In the genomic region with DNA sequence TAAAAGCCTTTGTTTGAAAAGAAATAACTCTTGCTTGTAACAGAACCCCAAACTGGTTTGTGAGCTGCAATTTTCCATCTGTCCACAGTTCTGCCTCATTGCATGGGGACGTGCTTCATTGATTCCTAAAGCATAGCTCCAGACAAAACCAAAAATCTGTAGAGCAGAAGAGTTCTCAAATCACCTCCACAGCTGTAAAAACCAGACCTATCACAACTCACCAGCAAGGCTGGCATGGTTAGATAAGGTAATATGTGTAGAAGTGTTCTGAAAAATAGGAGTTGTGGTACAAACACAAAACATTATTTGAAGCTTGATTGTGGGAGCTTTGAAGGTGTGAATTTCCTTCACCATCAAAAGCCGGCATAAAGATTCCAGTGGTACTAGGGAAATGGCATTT, we compare ENCODE assay signal across 1 cellular context.
TF ChIP-seq lines count a peak whose summit lies in the region.

No MANE protein-coding gene starts in this region.

TF ChIP-seq in K562, 482 proteins besides CTCF, POLR2A, EP300 and RAD21 (continues in another document):
- TF ChIP-seq PML (IDR thresholded peaks at IDR 0.05; ENCODE audit: low read length) = peak; percentile 44; the same call in 1 of the 2 replicates
- TF ChIP-seq SP2 (IDR thresholded peaks at IDR 0.05; ENCODE audit: extremely low read depth, low read depth, low read length, poor library complexity, severe bottlenecking) = no peak
- no peak for TF ChIP-seq MYBL2 (IDR thresholded peaks at IDR 0.05; ENCODE audit: low read depth)
- TF ChIP-seq MYBL2 (CRISPR knock-in tag; IDR thresholded peaks at IDR 0.05; ENCODE audit: borderline replicate concordance) = no peak
- no peak for TF ChIP-seq TEAD2 (tag; IDR thresholded peaks at IDR 0.05)
- TF ChIP-seq CREM (IDR thresholded peaks at IDR 0.05; ENCODE audit: low read depth) = no peak
- peak; percentile 80 for TF ChIP-seq TCF3 (CRISPR knock-in tag; IDR thresholded peaks at IDR 0.05)
- TF ChIP-seq HDAC1 (IDR thresholded peaks at IDR 0.05) = 0 out of 4 replicates have a peak, but pooled peaks of 1 of the 2 experiments have one; percentile 46
- TF ChIP-seq SIN3B (IDR thresholded peaks at IDR 0.05; ENCODE audit: low read depth) = no peak
- no peak for TF ChIP-seq RFX7 (CRISPR knock-in tag; IDR thresholded peaks at IDR 0.05)
- TF ChIP-seq CAMTA2 (CRISPR knock-in tag; conservative IDR thresholded peaks at IDR 0.05) = no peak
- TF ChIP-seq GABPA (tag; conservative IDR thresholded peaks at IDR 0.05; ENCODE audit: low read depth) = no peak
- TF ChIP-seq, protein P1, sequence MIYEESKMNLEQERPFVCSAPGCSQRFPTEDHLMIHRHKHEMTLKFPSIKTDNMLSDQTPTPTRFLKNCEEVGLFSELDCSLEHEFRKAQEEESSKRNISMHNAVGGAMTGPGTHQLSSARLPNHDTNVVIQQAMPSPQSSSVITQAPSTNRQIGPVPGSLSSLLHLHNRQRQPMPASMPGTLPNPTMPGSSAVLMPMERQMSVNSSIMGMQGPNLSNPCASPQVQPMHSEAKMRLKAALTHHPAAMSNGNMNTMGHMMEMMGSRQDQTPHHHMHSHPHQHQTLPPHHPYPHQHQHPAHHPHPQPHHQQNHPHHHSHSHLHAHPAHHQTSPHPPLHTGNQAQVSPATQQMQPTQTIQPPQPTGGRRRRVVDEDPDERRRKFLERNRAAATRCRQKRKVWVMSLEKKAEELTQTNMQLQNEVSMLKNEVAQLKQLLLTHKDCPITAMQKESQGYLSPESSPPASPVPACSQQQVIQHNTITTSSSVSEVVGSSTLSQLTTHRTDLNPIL (CRISPR knock-in tag; IDR thresholded peaks at IDR 0.05) = no peak
- TF ChIP-seq ZNF778 (CRISPR knock-in tag; IDR thresholded peaks at IDR 0.05) = no peak
- TF ChIP-seq NCOR1 (IDR thresholded peaks at IDR 0.05) = peak; percentile 73
- TF ChIP-seq ZNF134 (CRISPR knock-in tag; conservative IDR thresholded peaks at IDR 0.05) = no peak
- TF ChIP-seq, protein P2, sequence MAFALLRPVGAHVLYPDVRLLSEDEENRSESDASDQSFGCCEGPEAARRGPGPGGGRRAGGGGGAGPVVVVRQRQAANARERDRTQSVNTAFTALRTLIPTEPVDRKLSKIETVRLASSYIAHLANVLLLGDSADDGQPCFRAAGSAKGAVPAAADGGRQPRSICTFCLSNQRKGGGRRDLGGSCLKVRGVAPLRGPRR (CRISPR knock-in tag; IDR thresholded peaks at IDR 0.05) = no peak
- no peak for TF ChIP-seq SLC30A9 (CRISPR knock-in tag; IDR thresholded peaks at IDR 0.05)
- peak; percentile 35; the same call in 1 of the 2 replicates for TF ChIP-seq POLR2AphosphoS5 (IDR thresholded peaks at IDR 0.05; ENCODE audit: control insufficient read depth, insufficient read depth, low read depth, low read length)
- TF ChIP-seq, protein P3, sequence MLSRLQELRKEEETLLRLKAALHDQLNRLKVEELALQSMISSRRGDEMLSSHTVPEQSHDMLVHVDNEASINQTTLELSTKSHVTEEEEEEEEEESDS (CRISPR knock-in tag; IDR thresholded peaks at IDR 0.05) = no peak
- no peak for TF ChIP-seq RFX1 (IDR thresholded peaks at IDR 0.05)
- TF ChIP-seq, protein P4, sequence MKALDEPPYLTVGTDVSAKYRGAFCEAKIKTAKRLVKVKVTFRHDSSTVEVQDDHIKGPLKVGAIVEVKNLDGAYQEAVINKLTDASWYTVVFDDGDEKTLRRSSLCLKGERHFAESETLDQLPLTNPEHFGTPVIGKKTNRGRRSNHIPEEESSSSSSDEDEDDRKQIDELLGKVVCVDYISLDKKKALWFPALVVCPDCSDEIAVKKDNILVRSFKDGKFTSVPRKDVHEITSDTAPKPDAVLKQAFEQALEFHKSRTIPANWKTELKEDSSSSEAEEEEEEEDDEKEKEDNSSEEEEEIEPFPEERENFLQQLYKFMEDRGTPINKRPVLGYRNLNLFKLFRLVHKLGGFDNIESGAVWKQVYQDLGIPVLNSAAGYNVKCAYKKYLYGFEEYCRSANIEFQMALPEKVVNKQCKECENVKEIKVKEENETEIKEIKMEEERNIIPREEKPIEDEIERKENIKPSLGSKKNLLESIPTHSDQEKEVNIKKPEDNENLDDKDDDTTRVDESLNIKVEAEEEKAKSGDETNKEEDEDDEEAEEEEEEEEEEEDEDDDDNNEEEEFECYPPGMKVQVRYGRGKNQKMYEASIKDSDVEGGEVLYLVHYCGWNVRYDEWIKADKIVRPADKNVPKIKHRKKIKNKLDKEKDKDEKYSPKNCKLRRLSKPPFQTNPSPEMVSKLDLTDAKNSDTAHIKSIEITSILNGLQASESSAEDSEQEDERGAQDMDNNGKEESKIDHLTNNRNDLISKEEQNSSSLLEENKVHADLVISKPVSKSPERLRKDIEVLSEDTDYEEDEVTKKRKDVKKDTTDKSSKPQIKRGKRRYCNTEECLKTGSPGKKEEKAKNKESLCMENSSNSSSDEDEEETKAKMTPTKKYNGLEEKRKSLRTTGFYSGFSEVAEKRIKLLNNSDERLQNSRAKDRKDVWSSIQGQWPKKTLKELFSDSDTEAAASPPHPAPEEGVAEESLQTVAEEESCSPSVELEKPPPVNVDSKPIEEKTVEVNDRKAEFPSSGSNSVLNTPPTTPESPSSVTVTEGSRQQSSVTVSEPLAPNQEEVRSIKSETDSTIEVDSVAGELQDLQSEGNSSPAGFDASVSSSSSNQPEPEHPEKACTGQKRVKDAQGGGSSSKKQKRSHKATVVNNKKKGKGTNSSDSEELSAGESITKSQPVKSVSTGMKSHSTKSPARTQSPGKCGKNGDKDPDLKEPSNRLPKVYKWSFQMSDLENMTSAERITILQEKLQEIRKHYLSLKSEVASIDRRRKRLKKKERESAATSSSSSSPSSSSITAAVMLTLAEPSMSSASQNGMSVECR (CRISPR knock-in tag; IDR thresholded peaks at IDR 0.05) = no peak
- TF ChIP-seq, protein P5, sequence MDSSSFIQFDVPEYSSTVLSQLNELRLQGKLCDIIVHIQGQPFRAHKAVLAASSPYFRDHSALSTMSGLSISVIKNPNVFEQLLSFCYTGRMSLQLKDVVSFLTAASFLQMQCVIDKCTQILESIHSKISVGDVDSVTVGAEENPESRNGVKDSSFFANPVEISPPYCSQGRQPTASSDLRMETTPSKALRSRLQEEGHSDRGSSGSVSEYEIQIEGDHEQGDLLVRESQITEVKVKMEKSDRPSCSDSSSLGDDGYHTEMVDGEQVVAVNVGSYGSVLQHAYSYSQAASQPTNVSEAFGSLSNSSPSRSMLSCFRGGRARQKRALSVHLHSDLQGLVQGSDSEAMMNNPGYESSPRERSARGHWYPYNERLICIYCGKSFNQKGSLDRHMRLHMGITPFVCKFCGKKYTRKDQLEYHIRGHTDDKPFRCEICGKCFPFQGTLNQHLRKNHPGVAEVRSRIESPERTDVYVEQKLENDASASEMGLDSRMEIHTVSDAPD (CRISPR knock-in tag; IDR thresholded peaks at IDR 0.05) = no peak
- TF ChIP-seq, protein P6, sequence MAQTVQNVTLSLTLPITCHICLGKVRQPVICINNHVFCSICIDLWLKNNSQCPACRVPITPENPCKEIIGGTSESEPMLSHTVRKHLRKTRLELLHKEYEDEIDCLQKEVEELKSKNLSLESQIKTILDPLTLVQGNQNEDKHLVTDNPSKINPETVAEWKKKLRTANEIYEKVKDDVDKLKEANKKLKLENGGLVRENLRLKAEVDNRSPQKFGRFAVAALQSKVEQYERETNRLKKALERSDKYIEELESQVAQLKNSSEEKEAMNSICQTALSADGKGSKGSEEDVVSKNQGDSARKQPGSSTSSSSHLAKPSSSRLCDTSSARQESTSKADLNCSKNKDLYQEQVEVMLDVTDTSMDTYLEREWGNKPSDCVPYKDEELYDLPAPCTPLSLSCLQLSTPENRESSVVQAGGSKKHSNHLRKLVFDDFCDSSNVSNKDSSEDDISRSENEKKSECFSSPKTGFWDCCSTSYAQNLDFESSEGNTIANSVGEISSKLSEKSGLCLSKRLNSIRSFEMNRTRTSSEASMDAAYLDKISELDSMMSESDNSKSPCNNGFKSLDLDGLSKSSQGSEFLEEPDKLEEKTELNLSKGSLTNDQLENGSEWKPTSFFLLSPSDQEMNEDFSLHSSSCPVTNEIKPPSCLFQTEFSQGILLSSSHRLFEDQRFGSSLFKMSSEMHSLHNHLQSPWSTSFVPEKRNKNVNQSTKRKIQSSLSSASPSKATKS (CRISPR knock-in tag; IDR thresholded peaks at IDR 0.05) = no peak
- TF ChIP-seq, protein P7, sequence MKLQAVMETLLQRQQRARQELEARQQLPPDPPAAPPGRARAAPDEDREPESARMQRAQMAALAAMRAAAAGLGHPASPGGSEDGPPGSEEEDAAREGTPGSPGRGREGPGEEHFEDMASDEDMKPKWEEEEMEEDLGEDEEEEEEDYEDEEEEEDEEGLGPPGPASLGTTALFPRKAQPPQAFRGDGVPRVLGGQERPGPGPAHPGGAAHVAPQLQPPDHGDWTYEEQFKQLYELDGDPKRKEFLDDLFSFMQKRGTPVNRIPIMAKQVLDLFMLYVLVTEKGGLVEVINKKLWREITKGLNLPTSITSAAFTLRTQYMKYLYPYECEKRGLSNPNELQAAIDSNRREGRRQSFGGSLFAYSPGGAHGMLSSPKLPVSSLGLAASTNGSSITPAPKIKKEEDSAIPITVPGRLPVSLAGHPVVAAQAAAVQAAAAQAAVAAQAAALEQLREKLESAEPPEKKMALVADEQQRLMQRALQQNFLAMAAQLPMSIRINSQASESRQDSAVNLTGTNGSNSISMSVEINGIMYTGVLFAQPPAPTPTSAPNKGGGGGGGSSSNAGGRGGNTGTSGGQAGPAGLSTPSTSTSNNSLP (IDR thresholded peaks at IDR 0.05; ENCODE audit: borderline replicate concordance, low read depth, low read length) = no peak
- TF ChIP-seq, protein P8, sequence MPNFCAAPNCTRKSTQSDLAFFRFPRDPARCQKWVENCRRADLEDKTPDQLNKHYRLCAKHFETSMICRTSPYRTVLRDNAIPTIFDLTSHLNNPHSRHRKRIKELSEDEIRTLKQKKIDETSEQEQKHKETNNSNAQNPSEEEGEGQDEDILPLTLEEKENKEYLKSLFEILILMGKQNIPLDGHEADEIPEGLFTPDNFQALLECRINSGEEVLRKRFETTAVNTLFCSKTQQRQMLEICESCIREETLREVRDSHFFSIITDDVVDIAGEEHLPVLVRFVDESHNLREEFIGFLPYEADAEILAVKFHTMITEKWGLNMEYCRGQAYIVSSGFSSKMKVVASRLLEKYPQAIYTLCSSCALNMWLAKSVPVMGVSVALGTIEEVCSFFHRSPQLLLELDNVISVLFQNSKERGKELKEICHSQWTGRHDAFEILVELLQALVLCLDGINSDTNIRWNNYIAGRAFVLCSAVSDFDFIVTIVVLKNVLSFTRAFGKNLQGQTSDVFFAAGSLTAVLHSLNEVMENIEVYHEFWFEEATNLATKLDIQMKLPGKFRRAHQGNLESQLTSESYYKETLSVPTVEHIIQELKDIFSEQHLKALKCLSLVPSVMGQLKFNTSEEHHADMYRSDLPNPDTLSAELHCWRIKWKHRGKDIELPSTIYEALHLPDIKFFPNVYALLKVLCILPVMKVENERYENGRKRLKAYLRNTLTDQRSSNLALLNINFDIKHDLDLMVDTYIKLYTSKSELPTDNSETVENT (CRISPR knock-in tag; IDR thresholded peaks at IDR 0.05) = no peak
- TF ChIP-seq, protein P9, sequence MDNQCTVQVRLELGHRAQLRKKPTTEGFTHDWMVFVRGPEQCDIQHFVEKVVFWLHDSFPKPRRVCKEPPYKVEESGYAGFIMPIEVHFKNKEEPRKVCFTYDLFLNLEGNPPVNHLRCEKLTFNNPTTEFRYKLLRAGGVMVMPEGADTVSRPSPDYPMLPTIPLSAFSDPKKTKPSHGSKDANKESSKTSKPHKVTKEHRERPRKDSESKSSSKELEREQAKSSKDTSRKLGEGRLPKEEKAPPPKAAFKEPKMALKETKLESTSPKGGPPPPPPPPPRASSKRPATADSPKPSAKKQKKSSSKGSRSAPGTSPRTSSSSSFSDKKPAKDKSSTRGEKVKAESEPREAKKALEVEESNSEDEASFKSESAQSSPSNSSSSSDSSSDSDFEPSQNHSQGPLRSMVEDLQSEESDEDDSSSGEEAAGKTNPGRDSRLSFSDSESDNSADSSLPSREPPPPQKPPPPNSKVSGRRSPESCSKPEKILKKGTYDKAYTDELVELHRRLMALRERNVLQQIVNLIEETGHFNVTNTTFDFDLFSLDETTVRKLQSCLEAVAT (IDR thresholded peaks at IDR 0.05) = no peak
- TF ChIP-seq FOSL1 (tag; conservative IDR thresholded peaks at IDR 0.05) = no peak
- TF ChIP-seq ZNF785 (CRISPR knock-in tag; IDR thresholded peaks at IDR 0.05) = no peak
- TF ChIP-seq, protein P10, sequence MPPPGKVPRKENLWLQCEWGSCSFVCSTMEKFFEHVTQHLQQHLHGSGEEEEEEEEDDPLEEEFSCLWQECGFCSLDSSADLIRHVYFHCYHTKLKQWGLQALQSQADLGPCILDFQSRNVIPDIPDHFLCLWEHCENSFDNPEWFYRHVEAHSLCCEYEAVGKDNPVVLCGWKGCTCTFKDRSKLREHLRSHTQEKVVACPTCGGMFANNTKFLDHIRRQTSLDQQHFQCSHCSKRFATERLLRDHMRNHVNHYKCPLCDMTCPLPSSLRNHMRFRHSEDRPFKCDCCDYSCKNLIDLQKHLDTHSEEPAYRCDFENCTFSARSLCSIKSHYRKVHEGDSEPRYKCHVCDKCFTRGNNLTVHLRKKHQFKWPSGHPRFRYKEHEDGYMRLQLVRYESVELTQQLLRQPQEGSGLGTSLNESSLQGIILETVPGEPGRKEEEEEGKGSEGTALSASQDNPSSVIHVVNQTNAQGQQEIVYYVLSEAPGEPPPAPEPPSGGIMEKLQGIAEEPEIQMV (tag; conservative IDR thresholded peaks at IDR 0.05; ENCODE audit: low read depth) = no peak
- TF ChIP-seq, protein P11, sequence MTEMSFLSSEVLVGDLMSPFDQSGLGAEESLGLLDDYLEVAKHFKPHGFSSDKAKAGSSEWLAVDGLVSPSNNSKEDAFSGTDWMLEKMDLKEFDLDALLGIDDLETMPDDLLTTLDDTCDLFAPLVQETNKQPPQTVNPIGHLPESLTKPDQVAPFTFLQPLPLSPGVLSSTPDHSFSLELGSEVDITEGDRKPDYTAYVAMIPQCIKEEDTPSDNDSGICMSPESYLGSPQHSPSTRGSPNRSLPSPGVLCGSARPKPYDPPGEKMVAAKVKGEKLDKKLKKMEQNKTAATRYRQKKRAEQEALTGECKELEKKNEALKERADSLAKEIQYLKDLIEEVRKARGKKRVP (CRISPR knock-in tag; IDR thresholded peaks at IDR 0.05) = no peak
- TF ChIP-seq CBFA2T2 (conservative IDR thresholded peaks at IDR 0.05) = peak; percentile 76
- peak; percentile 21; the same call in 1 of the 2 replicates for TF ChIP-seq FOXM1 (IDR thresholded peaks at IDR 0.05; ENCODE audit: low read depth)
- no peak for TF ChIP-seq FOXM1 (CRISPR knock-in tag; IDR thresholded peaks at IDR 0.05; ENCODE audit: low read depth)
- peak; percentile 87 for TF ChIP-seq TEAD4 (IDR thresholded peaks at IDR 0.05; ENCODE audit: low read length)
- no peak for TF ChIP-seq TEAD4 (CRISPR knock-in tag; IDR thresholded peaks at IDR 0.05; ENCODE audit: borderline replicate concordance)
- TF ChIP-seq SMC3 (conservative IDR thresholded peaks at IDR 0.05; ENCODE audit: insufficient read depth, low read depth, low read length) = no peak
- TF ChIP-seq ARID2 (IDR thresholded peaks at IDR 0.05) = no peak
- peak; percentile 76 for TF ChIP-seq ARID1B (IDR thresholded peaks at IDR 0.05)
- TF ChIP-seq MED1 (CRISPR knock-in tag; IDR thresholded peaks at IDR 0.05; ENCODE audit: borderline replicate concordance) = no peak
- TF ChIP-seq ZNF282 (CRISPR knock-in tag; IDR thresholded peaks at IDR 0.05) = no peak
- TF ChIP-seq CBX3 (IDR thresholded peaks at IDR 0.05; ENCODE audit: borderline replicate concordance in 1 of 2, low read length in 2 of 2) = no peak
- TF ChIP-seq RCOR1 (IDR thresholded peaks at IDR 0.05; ENCODE audit: borderline replicate concordance in 1 of 2, low read depth in 2 of 2, low read length in 2 of 2) = peak in 1 of 2 experiments; percentile 93; a peak in 3 of 4 replicates
- TF ChIP-seq KLF10 (CRISPR knock-in tag; IDR thresholded peaks at IDR 0.05) = no peak
- TF ChIP-seq MTA1 (IDR thresholded peaks at IDR 0.05; ENCODE audit: borderline replicate concordance) = no peak
